Comparison of ENCODE assay signal across 1 cellular context in the genomic region with DNA sequence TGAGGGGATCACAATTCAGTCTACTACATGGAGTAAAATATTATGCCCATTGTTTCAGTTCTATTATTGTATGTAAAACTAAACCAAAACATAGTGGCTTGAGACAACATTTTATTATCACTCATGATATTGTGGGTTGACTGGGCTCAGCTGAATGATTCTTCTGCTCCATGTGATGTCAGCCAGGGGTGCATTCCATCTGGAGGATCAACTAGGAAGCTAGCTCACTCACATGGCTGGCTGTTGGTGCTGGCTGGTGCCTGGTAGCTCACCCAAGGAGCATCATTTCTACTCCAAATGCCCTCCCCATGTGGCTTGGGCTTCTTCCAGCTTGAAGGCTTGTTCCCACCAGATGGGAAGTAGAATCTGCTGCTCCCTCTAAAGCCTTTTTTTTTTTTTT.
TF ChIP-seq lines count a peak whose summit lies in the region.

No MANE protein-coding gene starts in this region.

TF ChIP-seq in GM23338, 12 proteins besides CTCF, POLR2A, EP300 and RAD21 (continued from another document):
- TF ChIP-seq ZNF462 (CRISPR knock-in tag; IDR thresholded peaks at IDR 0.05): no peak
- TF ChIP-seq CREB1 (CRISPR knock-in tag; IDR thresholded peaks at IDR 0.05; ENCODE audit: low read depth): no peak
- TF ChIP-seq JUNB (IDR thresholded peaks at IDR 0.05; ENCODE audit: unreplicated experiment): no peak
- TF ChIP-seq EZH2phosphoT487 (IDR thresholded peaks at IDR 0.05; ENCODE audit: unreplicated experiment): no peak
- TF ChIP-seq ZNF114 (CRISPR knock-in tag; IDR thresholded peaks at IDR 0.05): no peak
